Comparison of ENCODE assay signal across 23 cellular contexts in genomic region chr15:90151989-90152645, GRCh38. TPM values are rescaled to one million over a fixed set of nuclear protein-coding genes. Genes with fewer than 3 reads are reported as not detected.
A peak's percentile ranks its signal among the peaks of the same experiment; 100 is the strongest.
DNase-seq lines count a peak whose midpoint lies in the region; ATAC-seq, FAIRE-seq and TF ChIP-seq lines count a peak whose summit lies in the region.
"Had no signal": no experiment of that assay in that cellular context is flagged by ENCODE, and none has a peak within 500 bp of the region (broad histone marks: within the 10 kb centered on the region; RNA-seq: fewer than 3 reads in every experiment).

No MANE protein-coding gene starts in this region.

- CTCF ChIA-PET in IMR-90 (lab: Yijun Ruan, JAX): no interaction called here
- CTCF ChIA-PET in HepG2 (lab: Yijun Ruan, JAX; ENCODE audit: low intra/inter-chr PET ratio, low total read pairs): no interaction called here

- peak overlapping the region; percentile 37 for H2AFZ ChIP-seq in IMR-90 (replicated peaks; ENCODE audit: low read length, poor library complexity)
- H2AFZ ChIP-seq in HepG2 (ENCODE audit: low read length): no peak overlapping the region
- H2AFZ ChIP-seq in osteoblast (ENCODE audit: low read length): no peak overlapping the region

- H2BK120ac ChIP-seq in IMR-90 (ENCODE audit: low read depth, low read length): peak overlapping the region; percentile 55; the same call in 1 of the 2 replicates

- TF ChIP-seq EP300 in HepG2 (IDR thresholded peaks at IDR 0.05; ENCODE audit: low read depth in 2 of 2, low read length in 2 of 2): no peak
- no peak for TF ChIP-seq EP300 in HepG2 (CRISPR knock-in tag; IDR thresholded peaks at IDR 0.05; ENCODE audit: borderline replicate concordance)

- TF ChIP-seq POLR2A in IMR-90 (IDR thresholded peaks at IDR 0.05; ENCODE audit: low read depth, low read length) (no peak), HepG2 (IDR thresholded peaks at IDR 0.05; ENCODE audit: insufficient read depth in 1 of 2, low read depth in 2 of 2, low read length in 2 of 2) (no peak)

- no peak overlapping the region for H4K91ac ChIP-seq in IMR-90 (ENCODE audit: insufficient read depth, low read depth, low read length)

- H3K4me2 ChIP-seq in IMR-90 (ENCODE audit: low read depth, low read length) (no peak overlapping the region), HepG2 (ENCODE audit: low read depth, low read length) (peak overlapping the region; percentile 34), osteoblast (ENCODE audit: insufficient read depth, low read length) (no peak overlapping the region)

- no peak for TF ChIP-seq CTCF in IMR-90 (conservative IDR thresholded peaks at IDR 0.05; ENCODE audit: low read depth, low read length)
- TF ChIP-seq CTCF in endothelial cell (IDR thresholded peaks at IDR 0.05; ENCODE audit: unreplicated experiment): no peak
- TF ChIP-seq CTCF in HepG2 (CRISPR knock-in tag; IDR thresholded peaks at IDR 0.05): no peak
- TF ChIP-seq CTCF in progenitor cell of endocrine pancreas (IDR thresholded peaks at IDR 0.05; ENCODE audit: unreplicated experiment): no peak
- no peak for TF ChIP-seq CTCF in osteoblast (IDR thresholded peaks at IDR 0.05; ENCODE audit: extremely low read depth, low read depth, low read length)

- dilution Hi-C loops in IMR-90 (cut with HindIII; ENCODE audit: low sequenced_read_pairs, unreplicated experiment): no loop called here

- POLR2A ChIA-PET in IMR-90 (lab: Charles Lee; ENCODE audit: unreplicated experiment) (interaction anchor here (0.5 kb wide), 1 partner anchor 69 kb away, joined by 4 read pairs; no protein-coding TSS in a partner anchor), HepG2 (lab: Yijun Ruan, JAX) (interaction anchor here (0.9 kb wide), 1 partner anchor 63 kb away, joined by 3 read pairs; no protein-coding TSS in a partner anchor)

- no peak overlapping the region; the same call in 1 of the 2 replicates for H4K5ac ChIP-seq in IMR-90 (ENCODE audit: low read depth, low read length)

- H3K56ac ChIP-seq in IMR-90 (ENCODE audit: extremely low read depth, insufficient read depth, low read length): no peak overlapping the region

- H2BK15ac ChIP-seq in IMR-90 (ENCODE audit: low read depth, low read length): no peak overlapping the region

- peak overlapping the region; percentile 7; the same call in 1 of the 2 replicates for H3K4ac ChIP-seq in IMR-90 (ENCODE audit: low read depth, low read length)

- H3K36me3 Mint-ChIP-seq in endothelial cell (ENCODE audit: low read depth, unreplicated experiment) (no peaks in the 10 kb centered on the region), progenitor cell of endocrine pancreas (ENCODE audit: insufficient read depth) (no peaks in the 10 kb centered on the region), immature natural killer cell (no peaks in the 10 kb centered on the region)

- H3K9me1 ChIP-seq in IMR-90 (ENCODE audit: insufficient read depth, low read length): peaks cover 12% of the 10 kb centered on the region

- H3K9me3 Mint-ChIP-seq in endothelial cell (ENCODE audit: unreplicated experiment) (no peaks in the 10 kb centered on the region), progenitor cell of endocrine pancreas (ENCODE audit: low read depth) (no peaks in the 10 kb centered on the region), immature natural killer cell (no peaks in the 10 kb centered on the region)
- H3K9me3 Mint-ChIP-seq: activated CD4-positive, alpha-beta memory T cell treated with anti-CD3 and anti-CD28 coated beads, Interleukin-2, amount 10 ng/mL, durations not matched to agents 7 days and 5 days; activated naive CD8-positive, alpha-beta T cell treated with anti-CD3 and anti-CD28 coated beads, Interleukin-2, amount 50 U/mL, for 24 hours; activated T-cell treated with anti-CD3 and anti-CD28 coated beads, Interleukin-2, amount 50 U/mL, for 72 hours had no signal

- H3K9me3 ChIP-seq in IMR-90 (ENCODE audit: control insufficient read depth, insufficient read depth, low read length) (no peaks in the 10 kb centered on the region), HepG2 (ENCODE audit: low read length) (no peaks in the 10 kb centered on the region), osteoblast (ENCODE audit: low read depth, low read length) (no peaks in the 10 kb centered on the region)

- TF ChIP-seq RAD21 in IMR-90 (IDR thresholded peaks at IDR 0.05; ENCODE audit: low read length) (no peak), HepG2 (CRISPR knock-in tag; IDR thresholded peaks at IDR 0.05) (no peak)

- DNase-seq in IMR-90 (no peak), endothelial cell (ENCODE audit: low spot score) (peak; percentile 55), HepG2 (ENCODE audit: low spot score) (no peak), progenitor cell of endocrine pancreas (ENCODE audit: low spot score, unreplicated experiment) (no peak), NCI-H128 (lab: John Stamatoyannopoulos, UW; ENCODE audit: unreplicated experiment) (no peak), osteoblast (ENCODE audit: insufficient read length, low spot score, missing footprints) (no peak), immature natural killer cell (no peak), AG08396 (ENCODE audit: low spot score) (no peak)
- DNase-seq: activated CD4-positive, alpha-beta memory T cell treated with anti-CD3 and anti-CD28 coated beads, Interleukin-2, amount 10 ng/mL, durations not matched to agents 7 days and 5 days; activated naive CD8-positive, alpha-beta T cell treated with anti-CD3 and anti-CD28 coated beads, Interleukin-2, amount 50 U/mL, for 24 hours; activated T-cell treated with anti-CD3 and anti-CD28 coated beads, Interleukin-2, amount 50 U/mL, for 72 hours; AML-193; DMS 273 treated with DMSO at 0.1 percent for 48 hours; MM.1S; NCI-H2081; NCI-H524 treated with DMSO at 0.1 percent for 48 hours; OCI-M1; stimulated activated CD4-positive, alpha-beta T cell treated with anti-CD3 and anti-CD28 coated beads, Interleukin-15, amount 100 ng/mL, for 24 hours had no signal

- no peak overlapping the region for H3K4me3 ChIP-seq in IMR-90 (ENCODE audit: insufficient read depth, low read depth, low read length)
- no peak overlapping the region; a peak in 1 of 6 replicates for H3K4me3 ChIP-seq in HepG2 (replicated peaks in 1 of 3; ENCODE audit: insufficient read depth in 1 of 3, low read depth in 2 of 3, low read length in 3 of 3)
- no peak overlapping the region for H3K4me3 ChIP-seq in osteoblast (ENCODE audit: insufficient read depth, low read length)

- H2BK20ac ChIP-seq in IMR-90 (ENCODE audit: low read depth, low read length): no peak overlapping the region

- no peak overlapping the region for H3K18ac ChIP-seq in IMR-90 (ENCODE audit: low read depth, low read length)

- H3K23ac ChIP-seq in IMR-90 (ENCODE audit: low read depth, low read length): no peak overlapping the region

- H3K4me3 Mint-ChIP-seq in endothelial cell (ENCODE audit: unreplicated experiment) (peak overlapping the region; percentile 66), progenitor cell of endocrine pancreas (ENCODE audit: low read depth) (no peak overlapping the region), immature natural killer cell (no peak overlapping the region)
- H3K4me3 Mint-ChIP-seq: activated CD4-positive, alpha-beta memory T cell treated with anti-CD3 and anti-CD28 coated beads, Interleukin-2, amount 10 ng/mL, durations not matched to agents 7 days and 5 days; activated naive CD8-positive, alpha-beta T cell treated with anti-CD3 and anti-CD28 coated beads, Interleukin-2, amount 50 U/mL, for 24 hours; activated T-cell treated with anti-CD3 and anti-CD28 coated beads, Interleukin-2, amount 50 U/mL, for 72 hours had no signal

- H4K20me1 ChIP-seq in IMR-90 (ENCODE audit: insufficient read depth, low read length) (no peaks in the 10 kb centered on the region), HepG2 (ENCODE audit: insufficient read depth, low read length) (no peaks in the 10 kb centered on the region), osteoblast (ENCODE audit: insufficient read depth, low read length) (no peaks in the 10 kb centered on the region)

- H3K4me1 Mint-ChIP-seq in endothelial cell (ENCODE audit: unreplicated experiment) (peaks cover 29% of the 10 kb centered on the region), progenitor cell of endocrine pancreas (ENCODE audit: low read depth) (peaks cover 19% of the 10 kb centered on the region), immature natural killer cell (no peaks in the 10 kb centered on the region)

- H3K79me1 ChIP-seq in IMR-90 (ENCODE audit: low read depth in 1 of 2, low read length in 2 of 2): no peaks in the 10 kb centered on the region

- H2AK9ac ChIP-seq in IMR-90 (replicated peaks; ENCODE audit: low read depth, low read length, poor library complexity): no peak overlapping the region

- H3K27me3 ChIP-seq in IMR-90 (ENCODE audit: control insufficient read depth, insufficient read depth, low read length): no peaks in the 10 kb centered on the region
- H3K27me3 ChIP-seq in HepG2 (ENCODE audit: control insufficient read depth in 1 of 2, insufficient read depth in 2 of 2, low read length in 2 of 2): no peaks in the 10 kb centered on the region
- no peaks in the 10 kb centered on the region for H3K27me3 ChIP-seq in osteoblast (ENCODE audit: insufficient read depth, low read length)

- no peaks in the 10 kb centered on the region for H3K36me3 ChIP-seq in IMR-90 (ENCODE audit: control insufficient read depth, insufficient read depth, low read length)
- no peaks in the 10 kb centered on the region for H3K36me3 ChIP-seq in HepG2 (replicated peaks in 1 of 2; ENCODE audit: control insufficient read depth in 1 of 2, insufficient read depth in 2 of 2, low read length in 2 of 2)
- H3K36me3 ChIP-seq in osteoblast (ENCODE audit: insufficient read depth, low read length): no peaks in the 10 kb centered on the region

- H3K27me3 Mint-ChIP-seq in endothelial cell (ENCODE audit: unreplicated experiment): peaks cover 7% of the 10 kb centered on the region
- no peaks in the 10 kb centered on the region for H3K27me3 Mint-ChIP-seq in progenitor cell of endocrine pancreas
- H3K27me3 Mint-ChIP-seq in immature natural killer cell (ENCODE audit: low read depth in 3 of 3): peaks cover 0 to 2% (median under 1%) of the 10 kb centered on the region in 3 donors
- H3K27me3 Mint-ChIP-seq: activated CD4-positive, alpha-beta memory T cell treated with anti-CD3 and anti-CD28 coated beads, Interleukin-2, amount 10 ng/mL, durations not matched to agents 7 days and 5 days; activated naive CD8-positive, alpha-beta T cell treated with anti-CD3 and anti-CD28 coated beads, Interleukin-2, amount 50 U/mL, for 24 hours had no signal

- no peak for FAIRE-seq in HepG2 (lab: Jason Lieb, UNC)
- FAIRE-seq: endometrium, frontal cortex, GM18507, keratinocyte, TTC549 had no signal

- BruUV-seq in IMR-90 (replicated peaks; lab: Mats Ljungman, UMichigan) (no TSS peak), HepG2 (replicated peaks; lab: Mats Ljungman, UMichigan) (no TSS peak)

- H3K27ac ChIP-seq in IMR-90 (ENCODE audit: insufficient read depth, low read length) (no peak overlapping the region), HepG2 (ENCODE audit: extremely low read length, insufficient read depth, low read length) (no peak overlapping the region), osteoblast (ENCODE audit: low read depth, low read length) (no peak overlapping the region)

- H2AK5ac ChIP-seq in IMR-90 (ENCODE audit: low read depth, low read length): peak overlapping the region; percentile 34

- intact Hi-C loops in IMR-90 (cut with micrococcal nuclease) (loop anchor here (5.0 kb wide), 1 partner anchor 35 kb away; no protein-coding TSS in a partner anchor), HepG2 (cut with micrococcal nuclease; ENCODE audit: unreplicated experiment) (no loop called here)

- H2BK5ac ChIP-seq in IMR-90 (ENCODE audit: low read depth, low read length, poor library complexity, severe bottlenecking): no peak overlapping the region

- 85% methylated on average over 6 of the region's 10 CpGs; no CpG with 5 or more reads in 1 of the 2 experiments for WGBS in IMR-90 (ENCODE audit: extremely low coverage in 2 of 2, insufficient read length in 1 of 2), 2 experiments
- WGBS in HepG2 (ENCODE audit: low lambda C conversion rate): 38% methylated on average over 10 of the region's 10 CpGs

- H4K8ac ChIP-seq in IMR-90 (ENCODE audit: low read depth in 2 of 2, low read length in 2 of 2): no peak overlapping the region

- H3K79me2 ChIP-seq in HepG2 (ENCODE audit: insufficient read depth, low read length) (no peaks in the 10 kb centered on the region), osteoblast (ENCODE audit: insufficient read depth, low read length) (no peaks in the 10 kb centered on the region)

- in situ Hi-C loops in IMR-90 (cut with MboI; ENCODE audit: low sequenced_read_pairs): no loop called here
- in situ Hi-C loops in HepG2 (cut with HindIII; ENCODE audit: extremely low pct_ligation_motif_present, low pct_unique_long_range_greater_than_20kb): no loop called here

- H3K9ac ChIP-seq in IMR-90 (ENCODE audit: low read depth, low read length): no peak overlapping the region
- H3K9ac ChIP-seq in HepG2 (ENCODE audit: insufficient read depth, low read depth, low read length): no peak overlapping the region

- H3K14ac ChIP-seq in IMR-90 (replicated peaks; ENCODE audit: low read depth, low read length): no peak overlapping the region

- H3K4me1 ChIP-seq in IMR-90 (ENCODE audit: control insufficient read depth, insufficient read depth, low read length) (peaks cover 16% of the 10 kb centered on the region), HepG2 (ENCODE audit: insufficient read depth, low read length) (peaks cover 64% of the 10 kb centered on the region), osteoblast (ENCODE audit: insufficient read depth, low read length) (peaks cover 10% of the 10 kb centered on the region)

- ATAC-seq in IMR-90 (ENCODE audit: low read depth): no peak
- ATAC-seq in HepG2: no peak
- ATAC-seq: activated naive CD8-positive, alpha-beta T cell treated with anti-CD3 and anti-CD28 coated beads, Interleukin-2, amount 50 U/mL, for 24 hours; activated T-cell treated with anti-CD3 and anti-CD28 coated beads, Interleukin-2, amount 50 U/mL, for 72 hours had no signal

- peak overlapping the region; percentile 96 for H3K27ac Mint-ChIP-seq in endothelial cell (ENCODE audit: unreplicated experiment)
- peak overlapping the region; percentile 54 for H3K27ac Mint-ChIP-seq in progenitor cell of endocrine pancreas
- no peak overlapping the region for H3K27ac Mint-ChIP-seq in immature natural killer cell
- H3K27ac Mint-ChIP-seq: activated CD4-positive, alpha-beta memory T cell treated with anti-CD3 and anti-CD28 coated beads, Interleukin-2, amount 10 ng/mL, durations not matched to agents 7 days and 5 days; activated naive CD8-positive, alpha-beta T cell treated with anti-CD3 and anti-CD28 coated beads, Interleukin-2, amount 50 U/mL, for 24 hours; activated T-cell treated with anti-CD3 and anti-CD28 coated beads, Interleukin-2, amount 50 U/mL, for 72 hours had no signal

RNA-seq across cellular contexts. Expression of gene SEMA4B, which starts 49.0 kb away (rescaled TPM):
- total RNA-seq in IMR-90 (2012; rRNA removed) (5.0 and 6.9 TPM in 2 replicates), endothelial cell (ENCODE audit: unreplicated experiment) (11.2 TPM), HepG2 (2016; rRNA removed; fragmentation: Illumina TruSeq; extraction: Trizol) (1.3 and 2.1 TPM in 2 replicates), progenitor cell of endocrine pancreas (36.4 and 41.9 TPM in 2 replicates), osteoblast (8.7 and 15.9 TPM in 2 replicates)
- polyA plus RNA-seq in IMR-90 (2012; rRNA removed) (22.5 and 27.5 TPM in 2 replicates), HepG2 (2011; rRNA removed) (17.0 and 31.8 TPM in 2 replicates), immature natural killer cell (10 to 100 TPM in 2 of 3 donors, 1 to 10 TPM in 1; 3.3 to 12.1 (median 11.4) TPM)
- polyA plus RNA-seq in IMR-90 (2012; cell fraction: cytosol; rRNA removed): 12.9 and 29.8 TPM in 2 replicates
- polyA plus RNA-seq in IMR-90 (2012; cell fraction: nucleus; rRNA removed; ENCODE audit: low replicate concordance): 23.9 and 48.0 TPM in 2 replicates
- 2.8 and 3.6 TPM in 2 replicates for total RNA-seq in HepG2 (2016; cell fraction: cytosol; rRNA removed; fragmentation: Illumina TruSeq; extraction: Trizol; ENCODE audit: low read depth)
- 1.8 and 2.7 TPM in 2 replicates for total RNA-seq in HepG2 (2016; cell fraction: insoluble cytoplasmic fraction; rRNA removed; fragmentation: Illumina TruSeq; extraction: Trizol)
- 1.5 and 1.8 TPM in 2 replicates for total RNA-seq in HepG2 (2016; cell fraction: membrane; rRNA removed; fragmentation: Illumina TruSeq; extraction: Trizol)
- 4.4 and 5.3 TPM in 2 replicates for total RNA-seq in HepG2 (2016; cell fraction: nucleus; rRNA removed; fragmentation: Illumina TruSeq; extraction: Trizol)
- polyA plus RNA-seq in HepG2 (2011; cell fraction: cytosol; rRNA removed): 11.3 and 13.8 TPM in 2 replicates
- polyA plus RNA-seq in HepG2 (2011; cell fraction: nucleus; rRNA removed): 63.8 and 71.1 TPM in 2 replicates
- polyA plus RNA-seq in HepG2 (2012): 11.2 and 22.4 TPM in 2 replicates
- 0.40 and 0.47 TPM in 2 replicates for polyA plus RNA-seq in HepG2 (2016; cell fraction: cytosol; fragmentation: Illumina TruSeq; extraction: Trizol; ENCODE audit: low read depth)
- polyA plus RNA-seq in HepG2 (2016; cell fraction: insoluble cytoplasmic fraction; fragmentation: Illumina TruSeq; extraction: Trizol; ENCODE audit: low read depth): 2.0 and 2.2 TPM in 2 replicates
- 0.70 and 1.2 TPM in 2 replicates for polyA plus RNA-seq in HepG2 (2016; cell fraction: membrane; fragmentation: Illumina TruSeq; extraction: Trizol; ENCODE audit: low read depth)
- polyA plus RNA-seq in HepG2 (2016; cell fraction: nucleus; fragmentation: Illumina TruSeq; extraction: Trizol; ENCODE audit: insufficient read depth, low read depth): 14.4 and 14.8 TPM in 2 replicates
- polyA minus RNA-seq in HepG2 (2011; rRNA and poly(A)+ RNA removed; ENCODE audit: low replicate concordance): 42.2 and 71.8 TPM in 2 replicates
- polyA minus RNA-seq in HepG2 (2011; cell fraction: cytosol; rRNA and poly(A)+ RNA removed): 25.4 and 35.9 TPM in 2 replicates
- 35.4 and 39.4 TPM in 2 replicates for polyA minus RNA-seq in HepG2 (2011; cell fraction: nucleus; rRNA and poly(A)+ RNA removed)

RNA-seq across cellular contexts. Expression of gene IDH2, which starts 49.8 kb away (rescaled TPM):
- 87.2 and 118 TPM in 2 replicates for total RNA-seq in IMR-90 (2012; rRNA removed)
- 84.2 and 84.9 TPM in 2 replicates for polyA plus RNA-seq in IMR-90 (2012; rRNA removed)
- polyA plus RNA-seq in IMR-90 (2012; cell fraction: cytosol; rRNA removed): 49.5 and 94.7 TPM in 2 replicates
- 37.6 and 62.1 TPM in 2 replicates for polyA plus RNA-seq in IMR-90 (2012; cell fraction: nucleus; rRNA removed; ENCODE audit: low replicate concordance)
- total RNA-seq in endothelial cell (ENCODE audit: unreplicated experiment): 133 TPM
- total RNA-seq in HepG2 (2016; rRNA removed; fragmentation: Illumina TruSeq; extraction: Trizol): 120 and 121 TPM in 2 replicates
- 37.5 and 39.4 TPM in 2 replicates for total RNA-seq in HepG2 (2016; cell fraction: cytosol; rRNA removed; fragmentation: Illumina TruSeq; extraction: Trizol; ENCODE audit: low read depth)
- 108 and 124 TPM in 2 replicates for total RNA-seq in HepG2 (2016; cell fraction: insoluble cytoplasmic fraction; rRNA removed; fragmentation: Illumina TruSeq; extraction: Trizol)
- total RNA-seq in HepG2 (2016; cell fraction: membrane; rRNA removed; fragmentation: Illumina TruSeq; extraction: Trizol): 87.3 and 98.2 TPM in 2 replicates
- 50.6 and 54.5 TPM in 2 replicates for total RNA-seq in HepG2 (2016; cell fraction: nucleus; rRNA removed; fragmentation: Illumina TruSeq; extraction: Trizol)
- polyA plus RNA-seq in HepG2 (2011; rRNA removed): 132 and 145 TPM in 2 replicates
- polyA plus RNA-seq in HepG2 (2011; cell fraction: cytosol; rRNA removed): 85.2 and 137 TPM in 2 replicates
- 62.9 and 78.0 TPM in 2 replicates for polyA plus RNA-seq in HepG2 (2011; cell fraction: nucleus; rRNA removed)
- polyA plus RNA-seq in HepG2 (2012): 57.4 and 73.4 TPM in 2 replicates
- 63.2 and 73.9 TPM in 2 replicates for polyA plus RNA-seq in HepG2 (2016; cell fraction: cytosol; fragmentation: Illumina TruSeq; extraction: Trizol; ENCODE audit: low read depth)
- polyA plus RNA-seq in HepG2 (2016; cell fraction: insoluble cytoplasmic fraction; fragmentation: Illumina TruSeq; extraction: Trizol; ENCODE audit: low read depth): 130 and 145 TPM in 2 replicates
- polyA plus RNA-seq in HepG2 (2016; cell fraction: membrane; fragmentation: Illumina TruSeq; extraction: Trizol; ENCODE audit: low read depth): 84.9 and 106 TPM in 2 replicates
- polyA plus RNA-seq in HepG2 (2016; cell fraction: nucleus; fragmentation: Illumina TruSeq; extraction: Trizol; ENCODE audit: insufficient read depth, low read depth): 97.9 and 110 TPM in 2 replicates
- polyA minus RNA-seq in HepG2 (2011; rRNA and poly(A)+ RNA removed; ENCODE audit: low replicate concordance): 34.4 and 160 TPM in 2 replicates
- polyA minus RNA-seq in HepG2 (2011; cell fraction: cytosol; rRNA and poly(A)+ RNA removed): 67.1 and 76.1 TPM in 2 replicates
- 14.7 and 18.4 TPM in 2 replicates for polyA minus RNA-seq in HepG2 (2011; cell fraction: nucleus; rRNA and poly(A)+ RNA removed)
- total RNA-seq in progenitor cell of endocrine pancreas: 149 and 164 TPM in 2 replicates
- 51.0 and 61.6 TPM in 2 replicates for total RNA-seq in osteoblast
- 100 to 1,000 TPM; 160 to 330 (median 218) TPM for polyA plus RNA-seq in immature natural killer cell

Comparison
In these comparisons a context has a peak if more than half of its experiments do, and no peak if none do; other contexts are left out.
1. H3K27ac Mint-ChIP-seq: peak in endothelial cell (single experiment) and progenitor cell of endocrine pancreas (single experiment); none in immature natural killer cell (0 of 6).